In the genomic region with DNA sequence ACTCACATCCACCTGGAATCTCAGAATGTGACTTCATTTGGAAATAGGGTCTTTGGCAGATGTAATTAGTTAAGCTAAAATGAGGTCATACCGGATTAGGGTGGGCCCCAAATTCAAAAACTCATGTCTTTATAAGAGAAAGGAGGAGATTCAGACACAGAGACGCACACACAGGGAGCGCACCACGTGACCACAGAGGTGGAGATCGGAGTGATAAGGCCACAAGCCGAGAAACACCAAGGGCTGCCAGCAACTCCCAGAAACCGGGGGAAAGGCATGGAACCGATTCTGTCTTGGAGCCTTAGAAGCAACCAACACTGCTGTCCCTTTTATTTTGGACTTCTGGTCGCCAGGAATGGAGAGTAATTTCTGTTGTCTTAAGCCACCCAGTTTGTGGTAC, we compare ENCODE assay signal across 27 cellular contexts. TPM values are rescaled to one million over a fixed set of nuclear protein-coding genes. Genes with fewer than 3 reads are reported as not detected.
DNase-seq lines count a peak whose midpoint lies in the region; ATAC-seq, FAIRE-seq and TF ChIP-seq lines count a peak whose summit lies in the region.
"Had no signal": no experiment of that assay in that cellular context is flagged by ENCODE, and none has a peak within 500 bp of the region (broad histone marks: within the 10 kb centered on the region; RNA-seq: fewer than 3 reads in every experiment).

No MANE protein-coding gene starts in this region.

- no peak overlapping the region for H2AFZ ChIP-seq in SK-N-SH (ENCODE audit: low read depth)
- H2AFZ ChIP-seq in Loucy (ENCODE audit: low read length) = no peak overlapping the region; the same call in 1 of the 2 replicates
- no peak overlapping the region for H2AFZ ChIP-seq in K562 (ENCODE audit: low read depth, low read length)
- H2AFZ ChIP-seq: PC-9 had no signal

- FAIRE-seq in K562 (lab: Jason Lieb, UNC) = no peak
- FAIRE-seq: GM12892, H1 had no signal

- H3K79me2 ChIP-seq in SK-N-SH (ENCODE audit: insufficient read depth) = no peaks in the 10 kb centered on the region
- H3K79me2 ChIP-seq in Loucy (ENCODE audit: insufficient read depth, low read length) = no peaks in the 10 kb centered on the region
- no peaks in the 10 kb centered on the region for H3K79me2 ChIP-seq in K562 (ENCODE audit: control insufficient read depth, insufficient read depth, low read length)

- intact Hi-C loops in K562 (cut with micrococcal nuclease) = no loop called here

- WGBS in SK-N-SH (ENCODE audit: low lambda C conversion rate) = 18% methylated on average over 8 of the region's 9 CpGs
- WGBS in K562 (ENCODE audit: insufficient coverage, low coverage, missing lambda C conversion rate) = under 1% methylated on average over 9 of the region's 9 CpGs

- H3K9ac ChIP-seq in SK-N-SH = no peak overlapping the region
- H3K9ac ChIP-seq in Loucy (ENCODE audit: low read depth, low read length, poor library complexity, severe bottlenecking) = no peak overlapping the region
- H3K9ac ChIP-seq in K562 (ENCODE audit: insufficient read depth in 1 of 2, low read depth in 2 of 2, low read length in 2 of 2) = no peak overlapping the region
- H3K9ac ChIP-seq: BLaER1 had no signal

- TF ChIP-seq CTCF in SK-N-SH (IDR thresholded peaks at IDR 0.05) = no peak
- TF ChIP-seq CTCF in Loucy (conservative IDR thresholded peaks at IDR 0.05; ENCODE audit: low read length) = no peak
- TF ChIP-seq CTCF in K562 (IDR thresholded peaks at IDR 0.05 in 2 of 3, conservative IDR thresholded peaks at IDR 0.05 in 1 of 3; ENCODE audit: insufficient read depth in 2 of 3, low read depth in 1 of 3, low read length in 3 of 3) = no peak

- H3F3A ChIP-seq in SK-N-SH (replicated peaks; ENCODE audit: insufficient read depth) (no peaks in the 10 kb centered on the region), Loucy (ENCODE audit: low read depth) (no peaks in the 10 kb centered on the region)

- H4K20me1 ChIP-seq in SK-N-SH (ENCODE audit: insufficient read depth) (no peaks in the 10 kb centered on the region), Loucy (ENCODE audit: insufficient read depth, low read length, poor library complexity, severe bottlenecking) (no peaks in the 10 kb centered on the region), K562 (replicated peaks; ENCODE audit: control insufficient read depth, insufficient read depth, low read length) (no peaks in the 10 kb centered on the region; the same call in 1 of the 2 replicates)
- H4K20me1 ChIP-seq: BLaER1 had no signal

- no peak for TF ChIP-seq POLR2A in K562 (conservative IDR thresholded peaks at IDR 0.05)

- TF ChIP-seq RAD21 in SK-N-SH (IDR thresholded peaks at IDR 0.05; ENCODE audit: low read length) = no peak
- TF ChIP-seq RAD21 in K562 (CRISPR knock-in tag; conservative IDR thresholded peaks at IDR 0.05 in 1 of 2, IDR thresholded peaks at IDR 0.05 in 1 of 2) = no peak

- CTCF ChIA-PET in SK-N-SH (lab: Yijun Ruan, JAX) = interaction anchor here (0.6 to 5.8 kb wide), 5 partner anchors 10 to 91 kb away, joined by 3 to 16 read pairs (median 3); no protein-coding TSS in a partner anchor
- CTCF ChIA-PET in K562 (lab: Yijun Ruan, JAX; ENCODE audit: low intra/inter-chr PET ratio) = no interaction called here

- H3K4me2 ChIP-seq in SK-N-SH = no peak overlapping the region
- peak overlapping the region; percentile 48 for H3K4me2 ChIP-seq in Loucy (ENCODE audit: low read depth, low read length, poor library complexity, severe bottlenecking)
- no peak overlapping the region for H3K4me2 ChIP-seq in K562 (ENCODE audit: insufficient read depth, low read length)
- H3K4me2 ChIP-seq: BLaER1, PC-9 had no signal

- H3K27me3 ChIP-seq in SK-N-SH (ENCODE audit: insufficient read depth) = peaks cover 38% of the 10 kb centered on the region; the same call in 1 of the 2 replicates
- no peaks in the 10 kb centered on the region for H3K27me3 ChIP-seq in Loucy (ENCODE audit: insufficient read depth, low read length, poor library complexity, severe bottlenecking)
- H3K27me3 ChIP-seq in K562 (ENCODE audit: control insufficient read depth in 2 of 2, insufficient read depth in 2 of 2, low read length in 2 of 2) = peaks cover 0 to 56% of the 10 kb centered on the region in 2 experiments; a peak in 3 of 5 replicates
- H3K27me3 ChIP-seq: BLaER1, MG63 had no signal

- H3K9me1 ChIP-seq in K562 (ENCODE audit: control insufficient read depth, insufficient read depth, low read length) = no peaks in the 10 kb centered on the region

- in situ Hi-C loops in K562 (cut with MboI) = no loop called here

- POLR2A ChIA-PET in SK-N-SH (lab: Yijun Ruan, JAX) = no interaction called here
- POLR2A ChIA-PET in K562 (lab: Yijun Ruan, JAX) = no interaction called here

- no TSS peak for BruUV-seq in K562 (replicated peaks; lab: Mats Ljungman, UMichigan)

- DNase-seq in SK-N-SH (peak; percentile 56), K562 (ENCODE audit: extremely low read depth in 1 of 4, low spot score in 3 of 4) (no peak), activated gamma-delta T cell treated with Interleukin-2 at 50 U/mL for 16 hours (no peak), hypothalamus (lab: John Stamatoyannopoulos, UW) (no peak)
- DNase-seq: 8988T; CD4-positive, CD25-positive, alpha-beta regulatory T cell; DMS53; GF-D8; IMR-90; Karpas-422; MG63; NCI-H1105 treated with DMSO at 0.1 percent for 48 hours; NCI-H2029; NCI-H446 treated with DMSO at 0.1 percent for 48 hours; NCI-H82; NK-92 treated with Interleukin-12 subunit alpha and Interleukin-12 subunit beta, amount 100 ng/mL, for 24 hours; PC-9 had no signal

- TF ChIP-seq EP300 in SK-N-SH (IDR thresholded peaks at IDR 0.05; ENCODE audit: borderline replicate concordance in 1 of 2, low read depth in 1 of 2, low read length in 1 of 2) (no peak), K562 (IDR thresholded peaks at IDR 0.05; ENCODE audit: low read length) (no peak)

- H3K9me3 ChIP-seq in SK-N-SH (no peaks in the 10 kb centered on the region), Loucy (ENCODE audit: insufficient read depth, low read depth, low read length) (no peaks in the 10 kb centered on the region), K562 (replicated peaks; ENCODE audit: control insufficient read depth, insufficient read depth, low read depth, low read length) (no peaks in the 10 kb centered on the region)
- H3K9me3 ChIP-seq: BLaER1, MG63 had no signal

- H3K4me1 ChIP-seq in SK-N-SH (ENCODE audit: control insufficient read depth in 1 of 2, insufficient read depth in 2 of 2, low read depth in 1 of 2, low read length in 1 of 2) = peaks cover 0 to 2% of the 10 kb centered on the region in 2 experiments; a peak in 1 of 4 replicates
- peaks cover 4% of the 10 kb centered on the region for H3K4me1 ChIP-seq in Loucy (ENCODE audit: insufficient read depth, low read length, poor library complexity, severe bottlenecking)
- H3K4me1 ChIP-seq in K562 (replicated peaks in 1 of 2; ENCODE audit: control insufficient read depth in 2 of 2, insufficient read depth in 2 of 2, low read length in 2 of 2) = no peaks in the 10 kb centered on the region
- H3K4me1 ChIP-seq: BLaER1 had no signal

- no peaks in the 10 kb centered on the region for H3K36me3 ChIP-seq in SK-N-SH (replicated peaks in 1 of 2; ENCODE audit: control insufficient read depth in 1 of 2, insufficient read depth in 2 of 2, low read length in 1 of 2)
- H3K36me3 ChIP-seq in Loucy (ENCODE audit: insufficient read depth, low read length) = no peaks in the 10 kb centered on the region
- no peaks in the 10 kb centered on the region for H3K36me3 ChIP-seq in K562 (ENCODE audit: control insufficient read depth, insufficient read depth, low read length)
- H3K36me3 ChIP-seq: BLaER1, MG63 had no signal

- H3K27ac ChIP-seq in SK-N-SH (ENCODE audit: low read depth in 2 of 2, low read length in 1 of 2) (no peak overlapping the region), K562 (ENCODE audit: extremely low read depth, low read depth, low read length) (no peak overlapping the region)
- H3K27ac ChIP-seq: BLaER1, PC-9, SK-N-MC had no signal

- ATAC-seq in SK-N-SH treated with all-trans-retinoic acid at 6 μM for 48 hours (no peak), K562 (no peak), GM19395 (IDR thresholded peaks at IDR 0.05; ENCODE audit: unreplicated experiment) (no peak)
- ATAC-seq: HCT116, Right ventricle myocardium inferior had no signal

- H3K4me3 ChIP-seq in SK-N-SH (ENCODE audit: low read depth in 2 of 2, low read length in 1 of 2) = no peak overlapping the region
- peak overlapping the region; percentile 1 for H3K4me3 ChIP-seq in Loucy (ENCODE audit: low read length, poor library complexity, severe bottlenecking)
- H3K4me3 ChIP-seq in K562 = no peak overlapping the region
- H3K4me3 ChIP-seq: BLaER1, MG63, PC-9, SK-N-MC had no signal

- H3K9me2 ChIP-seq in SK-N-SH = no peaks in the 10 kb centered on the region
- H3K9me2 ChIP-seq in Loucy (replicated peaks; ENCODE audit: low read depth, low read length) = no peaks in the 10 kb centered on the region

TF ChIP-seq in K562, 482 proteins besides CTCF, POLR2A, EP300 and RAD21 (continues in another document):
- TF ChIP-seq RBM39 (optimal IDR thresholded peaks at IDR 0.05; ENCODE audit: low read depth, low read length) = no peak

RNA-seq across cellular contexts. Expression of a gene that starts 31.8 kb away (rescaled TPM):
- polyA plus RNA-seq in SK-N-SH (2012; rRNA removed) = not detected in 2 replicates
- polyA plus RNA-seq in SK-N-SH (2012; cell fraction: cytosol; rRNA removed) = not detected in 2 replicates
- polyA plus RNA-seq in SK-N-SH (2012; cell fraction: nucleus; rRNA removed) = not detected in 2 replicates
- total RNA-seq in K562 (2011; cell fraction: chromatin; rRNA removed; ENCODE audit: low replicate concordance) = not detected in 2 replicates
- not detected in 2 replicates for total RNA-seq in K562 (2011; cell fraction: nucleolus; rRNA removed)
- not detected in 2 replicates for total RNA-seq in K562 (2011; cell fraction: nucleoplasm; rRNA removed)
- total RNA-seq in K562 (2014; rRNA removed) = not detected in 2 replicates
- total RNA-seq in K562 (2014; rRNA removed; fragmentation: Illumina TruSeq; extraction: Trizol) = not detected in 2 replicates
- not detected in 2 replicates for total RNA-seq in K562 (2015; rRNA removed; fragmentation: Illumina TruSeq; extraction: Trizol)
- not detected in 2 replicates for total RNA-seq in K562 (2021)
- not detected in 2 replicates for polyA plus RNA-seq in K562 (2011; rRNA removed)
- not detected in 2 replicates for polyA plus RNA-seq in K562 (2011; cell fraction: cytosol; rRNA removed)
- not detected in 2 replicates for polyA plus RNA-seq in K562 (2011; cell fraction: nucleus; rRNA removed)
- not detected in 2 replicates for polyA plus RNA-seq in K562 (2012)
- polyA plus RNA-seq in K562 (2014; fragmentation: Illumina TruSeq; extraction: Trizol) = not detected in 2 replicates
- polyA plus RNA-seq in K562 (2014; fragmentation: Nextera tagmentation; extraction: Ambion mirVana) = not detected
- not detected in 2 replicates for polyA plus RNA-seq in K562 (2014; rRNA removed)
- not detected in 2 replicates for polyA minus RNA-seq in K562 (2011; rRNA and poly(A)+ RNA removed)
- polyA minus RNA-seq in K562 (2011; cell fraction: cytosol; rRNA and poly(A)+ RNA removed) = not detected in 2 replicates
- not detected in 2 replicates for polyA minus RNA-seq in K562 (2011; cell fraction: nucleus; rRNA and poly(A)+ RNA removed)
- total RNA-seq: CD4-positive, CD25-positive, alpha-beta regulatory T cell; IMR-90; PC-9; RPMI7951 had no signal
- polyA plus RNA-seq: CD4-positive, CD25-positive, alpha-beta regulatory T cell; IMR-90 had no signal
